In the genomic region with DNA sequence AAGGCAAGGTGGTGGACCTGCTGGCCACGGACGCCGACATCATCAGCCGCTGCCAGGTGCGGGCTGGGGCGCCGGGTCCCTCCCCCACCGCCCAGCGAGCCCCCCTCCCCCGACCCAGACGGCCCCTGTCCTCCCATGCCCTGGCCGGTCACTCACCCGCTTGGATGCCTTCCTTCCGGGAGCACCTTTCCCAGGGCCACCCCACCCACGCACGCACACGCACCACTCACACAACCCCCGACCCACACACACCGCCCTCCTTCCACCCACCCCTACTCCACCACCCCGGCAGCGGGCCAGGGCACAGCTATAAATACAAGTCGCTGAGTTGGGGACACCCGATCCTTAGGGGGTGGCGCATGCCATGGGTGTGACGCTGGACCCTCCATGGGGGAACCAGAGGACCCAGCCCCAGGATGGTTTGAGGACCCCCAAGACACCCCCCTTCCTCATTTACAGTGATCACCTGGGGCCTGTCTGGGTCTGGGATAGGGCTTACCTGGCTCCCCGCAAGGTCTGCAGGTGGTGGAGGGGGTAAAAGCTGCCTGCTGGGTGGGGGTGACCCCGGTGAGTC, we compare ENCODE assay signal across 8 cellular contexts. TPM values are rescaled to one million over a fixed set of nuclear protein-coding genes. Genes with fewer than 3 reads are reported as not detected.
DNase-seq lines count a peak whose midpoint lies in the region; ATAC-seq and TF ChIP-seq lines count a peak whose summit lies in the region.

No MANE protein-coding gene starts in this region.

- no peaks in the 10 kb centered on the region for H3K27me3 ChIP-seq in ACC112 (ENCODE audit: insufficient read depth, low read length)
- H3K27me3 ChIP-seq in heart right ventricle: no peaks in the 10 kb centered on the region
- H3K27me3 ChIP-seq in rectal smooth muscle tissue (ENCODE audit: control insufficient read depth, insufficient read depth, low read length): no peaks in the 10 kb centered on the region

- CTCF ChIA-PET in HEK293T (lab: Yijun Ruan, JAX): interaction anchor here (1.4 kb wide), 1 partner anchor 28 kb away, joined by 3 read pairs; a partner anchor contains a TSS

- WGBS in heart right ventricle, 2 donors: 4 to 5% methylated on average over 23 to 27 of the region's 27 CpGs

- H2AFZ ChIP-seq in ACC112 (ENCODE audit: low read length, unreplicated experiment): no peak overlapping the region

- TF ChIP-seq CTCF in heart right ventricle (IDR thresholded peaks at IDR 0.05): no peak

- POLR2A ChIA-PET in HEK293T (lab: Yijun Ruan, JAX): interaction anchor here (2.7 kb wide), 1 partner anchor 28 kb away, joined by 18 read pairs; a partner anchor contains a TSS

- H3K27ac ChIP-seq in ACC112 (ENCODE audit: low read depth, low read length) (0 out of 2 replicates have a peak overlapping the region, but pooled peaks have one; percentile 3), heart right ventricle (peak overlapping the region; percentile 85 to 98 (median 90)), rectal smooth muscle tissue (ENCODE audit: low read depth, low read length) (no peak overlapping the region)

- peak; percentile 15 for DNase-seq in HEK293T (ENCODE audit: extremely low spot score)
- DNase-seq in activated T-cell treated with anti-CD3 and anti-CD28 coated beads for 4 hours: peak; percentile 31
- peak; percentile 77 to 79 for DNase-seq in heart right ventricle
- DNase-seq in posterior vena cava (ENCODE audit: low spot score): no peak

- H3K79me2 ChIP-seq in ACC112 (ENCODE audit: control insufficient read depth, insufficient read depth, low read length, unreplicated experiment): no peaks in the 10 kb centered on the region

- no peaks in the 10 kb centered on the region for H3K9me3 ChIP-seq in heart right ventricle

- H3K36me3 ChIP-seq in ACC112 (ENCODE audit: insufficient read depth, low read length) (no peaks in the 10 kb centered on the region), heart right ventricle (peaks cover 0 to 7% (median 0%) of the 10 kb centered on the region in 9 donors), rectal smooth muscle tissue (ENCODE audit: control insufficient read depth, insufficient read depth, low read length) (no peaks in the 10 kb centered on the region)

- H3K4me3 ChIP-seq in ACC112 (ENCODE audit: low read depth, low read length) (peak overlapping the region; percentile 83), heart right ventricle (peak overlapping the region; percentile 34 to 84 (median 73)), rectal smooth muscle tissue (ENCODE audit: low read length) (peak overlapping the region; percentile 59)

- H3K4me1 ChIP-seq in ACC112 (ENCODE audit: control insufficient read depth, insufficient read depth, low read length, unreplicated experiment) (peaks cover 36% of the 10 kb centered on the region), heart right ventricle (peaks cover 23 to 74% (median 47%) of the 10 kb centered on the region in 9 donors), rectal smooth muscle tissue (ENCODE audit: control insufficient read depth, insufficient read depth, low read length) (no peaks in the 10 kb centered on the region)

- no peak overlapping the region for H3K9ac ChIP-seq in rectal smooth muscle tissue (ENCODE audit: low read length)

- ATAC-seq in heart right ventricle (peak; percentile 18 to 61 (median 38)), HG02840 (IDR thresholded peaks at IDR 0.05; ENCODE audit: low FRiP score, unreplicated experiment) (no peak), GM21515 (IDR thresholded peaks at IDR 0.05; ENCODE audit: unreplicated experiment) (no peak)

- intact Hi-C loops in heart right ventricle (cut with DNase I): loop anchor here in 3 of 10 donors (10.0 kb wide), 1 partner anchor 140 kb away; no protein-coding TSS in a partner anchor
- intact Hi-C loops in posterior vena cava (cut with DNase I): no loop called here

TF ChIP-seq in HEK293T, 16 proteins besides CTCF, POLR2A, EP300 and RAD21:
- TF ChIP-seq L3MBTL2 (conservative IDR thresholded peaks at IDR 0.05): no peak
- no peak for TF ChIP-seq FOXA1 (IDR thresholded peaks at IDR 0.05)
- TF ChIP-seq NFRKB (IDR thresholded peaks at IDR 0.05): no peak
- no peak for TF ChIP-seq FOXM1 (IDR thresholded peaks at IDR 0.05; ENCODE audit: borderline replicate concordance)

RNA-seq across cellular contexts. Expression of a gene that starts 0.5 kb away (rescaled TPM):
- total RNA-seq in heart right ventricle (100 to 1,000 TPM; 159 to 295 (median 195) TPM), posterior vena cava (10 to 100 TPM in 1 of 2 donors, 1 to 10 TPM in 1; 8.2 to 10.2 TPM)
- 100 to 1,000 TPM in 1 of 2 donors, 10 to 100 TPM in 1; 74.6 to 220 TPM for polyA plus RNA-seq in heart right ventricle

RNA-seq across cellular contexts. Expression of a gene that starts 28.5 kb away (rescaled TPM):
- total RNA-seq in heart right ventricle (10 to 100 TPM; 43.3 to 69.6 (median 50.8) TPM), posterior vena cava (10 to 100 TPM; 58.3 to 66.1 TPM)
- polyA plus RNA-seq in heart right ventricle: 100 to 1,000 TPM in 1 of 2 donors, 10 to 100 TPM in 1; 78.6 to 203 TPM

RNA-seq across cellular contexts. Expression of a gene that starts 35.1 kb away (rescaled TPM):
- total RNA-seq in heart right ventricle: 10 to 100 TPM; 22.5 to 40.1 (median 27.7) TPM
- 10 to 100 TPM; 27.0 to 73.8 TPM for polyA plus RNA-seq in heart right ventricle
- 10 to 100 TPM; 70.5 to 78.7 TPM for total RNA-seq in posterior vena cava

Comparison
In these comparisons a context has a peak if more than half of its experiments do, and no peak if none do; other contexts are left out.
1. ATAC-seq: peak in heart right ventricle (8 of 8); none in HG02840 (single experiment) and GM21515 (single experiment).
2. RNA of a gene that starts 0.5 kb away (total RNA-seq): 159 to 295 TPM in heart right ventricle; 8.2 to 10.2 TPM in posterior vena cava; every median in the first group is over 10 times any median in the second.
3. Peak in every context shown above with its lines, with median percentiles within 50 percentile points of each other: H3K4me3 ChIP-seq.